In genomic region chr4:156946508-156947197, GRCh38 we compare ENCODE assay signal across 10 cellular contexts. TPM values are rescaled to one million over a fixed set of nuclear protein-coding genes. Genes with fewer than 3 reads are reported as not detected.
A peak's percentile ranks its signal among the peaks of the same experiment; 100 is the strongest.
DNase-seq lines count a peak whose midpoint lies in the region; ATAC-seq lines count a peak whose summit lies in the region.
"Had no signal": no experiment of that assay in that cellular context is flagged by ENCODE, and none has a peak within 500 bp of the region (broad histone marks: within the 10 kb centered on the region; RNA-seq: fewer than 3 reads in every experiment).

No MANE protein-coding gene starts in this region.

- intact Hi-C loops in activated CD4-positive, alpha-beta memory T cell treated with anti-CD3 and anti-CD28 coated beads for 36 hours (cut with micrococcal nuclease), result no loop called here

- no peaks in the 10 kb centered on the region for H3K36me3 Mint-ChIP-seq in activated T-cell treated with anti-CD3 and anti-CD28 coated beads, Interleukin-2, amount 50 U/mL, for 72 hours (ENCODE audit: insufficient read depth in 2 of 2)
- no peaks in the 10 kb centered on the region for H3K36me3 Mint-ChIP-seq in activated CD4-positive, alpha-beta T cell treated with anti-CD3 and anti-CD28 coated beads, Interleukin-2, amount 10 ng/mL, durations not matched to agents 7 days and 5 days (ENCODE audit: low read depth)
- no peaks in the 10 kb centered on the region for H3K36me3 Mint-ChIP-seq in activated CD4-positive, alpha-beta memory T cell treated with anti-CD3 and anti-CD28 coated beads for 36 hours

- ATAC-seq in activated T-cell treated with anti-CD3 and anti-CD28 coated beads, Interleukin-2, amount 50 U/mL, for 72 hours (replicated peaks in 1 of 2), result no peak
- ATAC-seq in HG03045 (IDR thresholded peaks at IDR 0.05; ENCODE audit: unreplicated experiment), result no peak

- H3K27me3 Mint-ChIP-seq in activated T-cell treated with anti-CD3 and anti-CD28 coated beads, Interleukin-2, amount 50 U/mL, for 72 hours (ENCODE audit: low read depth), result no peaks in the 10 kb centered on the region
- no peaks in the 10 kb centered on the region for H3K27me3 Mint-ChIP-seq in activated CD4-positive, alpha-beta T cell treated with anti-CD3 and anti-CD28 coated beads, Interleukin-2, amount 10 ng/mL, durations not matched to agents 7 days and 5 days
- no peaks in the 10 kb centered on the region for H3K27me3 Mint-ChIP-seq in activated CD4-positive, alpha-beta memory T cell treated with anti-CD3 and anti-CD28 coated beads for 36 hours

- CTCF ChIA-PET in activated CD4-positive, alpha-beta T cell treated with anti-CD3 and anti-CD28 coated beads, Interleukin-2, amount 10 ng/mL, durations not matched to agents 7 days and 5 days (lab: Charles Lee), result no interaction called here
- CTCF ChIA-PET in activated CD4-positive, alpha-beta memory T cell treated with anti-CD3 and anti-CD28 coated beads for 36 hours (lab: Charles Lee), result no interaction called here

- POLR2A ChIA-PET in activated CD4-positive, alpha-beta T cell treated with anti-CD3 and anti-CD28 coated beads, Interleukin-2, amount 10 ng/mL, durations not matched to agents 7 days and 5 days (lab: Charles Lee), result no interaction called here
- POLR2A ChIA-PET in activated CD4-positive, alpha-beta memory T cell treated with anti-CD3 and anti-CD28 coated beads for 36 hours (lab: Charles Lee), result no interaction called here

- H3K9me3 ChIP-seq in SJSA1 (replicated peaks), result no peaks in the 10 kb centered on the region

- no peak overlapping the region for H3K4me3 Mint-ChIP-seq in activated T-cell treated with anti-CD3 and anti-CD28 coated beads, Interleukin-2, amount 50 U/mL, for 72 hours
- no peak overlapping the region for H3K4me3 Mint-ChIP-seq in activated CD4-positive, alpha-beta T cell treated with anti-CD3 and anti-CD28 coated beads, Interleukin-2, amount 10 ng/mL, durations not matched to agents 7 days and 5 days
- no peak overlapping the region for H3K4me3 Mint-ChIP-seq in activated CD4-positive, alpha-beta memory T cell treated with anti-CD3 and anti-CD28 coated beads for 36 hours

- DNase-seq in GOT3 (lab: John Stamatoyannopoulos, UW) (peak; percentile 13), SJSA1 (ENCODE audit: low read depth in 1 of 2, low spot score in 2 of 2) (peak; percentile 88 to 89), glomerular visceral epithelial cell (ENCODE audit: extremely low spot score) (peak; percentile 96), smooth muscle cell of the brain vasculature (ENCODE audit: low read depth, low spot score) (peak; percentile 53)
- no peak for DNase-seq in activated T-cell treated with anti-CD3 and anti-CD28 coated beads, Interleukin-2, amount 50 U/mL, for 72 hours
- no peak for DNase-seq in activated CD4-positive, alpha-beta T cell treated with anti-CD3 and anti-CD28 coated beads, Interleukin-2, amount 10 ng/mL, durations not matched to agents 7 days and 5 days
- no peak for DNase-seq in activated CD4-positive, alpha-beta memory T cell treated with anti-CD3 and anti-CD28 coated beads for 36 hours
- DNase-seq: activated naive CD4-positive, alpha-beta T cell; NCI-H510A treated with DMSO at 0.1 percent for 48 hours had no signal

- H3K4me1 Mint-ChIP-seq in activated T-cell treated with anti-CD3 and anti-CD28 coated beads, Interleukin-2, amount 50 U/mL, for 72 hours (ENCODE audit: low read depth), result no peaks in the 10 kb centered on the region
- H3K4me1 Mint-ChIP-seq in activated CD4-positive, alpha-beta T cell treated with anti-CD3 and anti-CD28 coated beads, Interleukin-2, amount 10 ng/mL, durations not matched to agents 7 days and 5 days, result no peaks in the 10 kb centered on the region
- H3K4me1 Mint-ChIP-seq in activated CD4-positive, alpha-beta memory T cell treated with anti-CD3 and anti-CD28 coated beads for 36 hours (ENCODE audit: low read depth), result no peaks in the 10 kb centered on the region

- peak overlapping the region; percentile 77 for H3K27ac ChIP-seq in SJSA1

- peaks cover 89% of the 10 kb centered on the region for H3K4me1 ChIP-seq in SJSA1 (replicated peaks)

- no peak overlapping the region for H3K4me3 ChIP-seq in SJSA1

- H3K9me3 Mint-ChIP-seq in activated T-cell treated with anti-CD3 and anti-CD28 coated beads, Interleukin-2, amount 50 U/mL, for 72 hours, result peaks cover 0 to 3% of the 10 kb centered on the region in 2 donors
- no peaks in the 10 kb centered on the region for H3K9me3 Mint-ChIP-seq in activated CD4-positive, alpha-beta T cell treated with anti-CD3 and anti-CD28 coated beads, Interleukin-2, amount 10 ng/mL, durations not matched to agents 7 days and 5 days
- H3K9me3 Mint-ChIP-seq in activated CD4-positive, alpha-beta memory T cell treated with anti-CD3 and anti-CD28 coated beads for 36 hours, result no peaks in the 10 kb centered on the region

- no peak overlapping the region for H3K27ac Mint-ChIP-seq in activated T-cell treated with anti-CD3 and anti-CD28 coated beads, Interleukin-2, amount 50 U/mL, for 72 hours
- no peak overlapping the region for H3K27ac Mint-ChIP-seq in activated CD4-positive, alpha-beta T cell treated with anti-CD3 and anti-CD28 coated beads, Interleukin-2, amount 10 ng/mL, durations not matched to agents 7 days and 5 days
- no peak overlapping the region for H3K27ac Mint-ChIP-seq in activated CD4-positive, alpha-beta memory T cell treated with anti-CD3 and anti-CD28 coated beads for 36 hours

- no peaks in the 10 kb centered on the region for H3K36me3 ChIP-seq in SJSA1

- no peaks in the 10 kb centered on the region for H3K27me3 ChIP-seq in SJSA1 (replicated peaks)

RNA-seq across cellular contexts. Expression of gene PDGFC, which starts 24.9 kb away (rescaled TPM):
- 63.0 and 73.1 TPM in 2 replicates for total RNA-seq in SJSA1 (2014; rRNA removed; shearing (Covaris generic))
- total RNA-seq in activated T-cell treated with anti-CD3 and anti-CD28 coated beads, Interleukin-2, amount 50 U/mL, for 72 hours, result not detected
- total RNA-seq in activated CD4-positive, alpha-beta T cell treated with anti-CD3 and anti-CD28 coated beads, Interleukin-2, amount 10 ng/mL, durations not matched to agents 7 days and 5 days, result not detected
- not detected for total RNA-seq in activated CD4-positive, alpha-beta memory T cell treated with anti-CD3 and anti-CD28 coated beads for 36 hours

Comparison
In these comparisons a context has a peak if more than half of its experiments do, and no peak if none do; other contexts are left out.
1. DNase-seq: peak in GOT3 (single experiment), SJSA1 (2 of 2), glomerular visceral epithelial cell (single experiment) and smooth muscle cell of the brain vasculature (single experiment); none in activated T-cell treated with anti-CD3 and anti-CD28 coated beads, Interleukin-2, amount 50 U/mL, for 72 hours (0 of 2), activated CD4-positive, alpha-beta T cell treated with anti-CD3 and anti-CD28 coated beads, Interleukin-2, amount 10 ng/mL, durations not matched to agents 7 days and 5 days (single experiment) and activated CD4-positive, alpha-beta memory T cell treated with anti-CD3 and anti-CD28 coated beads for 36 hours (single experiment).
2. RNA of gene PDGFC, which starts 24.9 kb away (total RNA-seq): 63.0 to 73.1 TPM in SJSA1; not detected in activated T-cell treated with anti-CD3 and anti-CD28 coated beads, Interleukin-2, amount 50 U/mL, for 72 hours, not detected in activated CD4-positive, alpha-beta T cell treated with anti-CD3 and anti-CD28 coated beads, Interleukin-2, amount 10 ng/mL, durations not matched to agents 7 days and 5 days and not detected in activated CD4-positive, alpha-beta memory T cell treated with anti-CD3 and anti-CD28 coated beads for 36 hours; every median in the first group is over 10 times any median in the second.